In genomic region chr4:48127882-48128394, GRCh38 we compare ENCODE assay signal across 1 cellular context.
A peak's percentile ranks its signal among the peaks of the same experiment; 100 is the strongest.
TF ChIP-seq lines count a peak whose summit lies in the region.

No MANE protein-coding gene starts in this region.

TF ChIP-seq in K562, 482 proteins besides CTCF, POLR2A, EP300 and RAD21 (continued from another document):
- peak; percentile 78; the same call in 1 of the 2 replicates for TF ChIP-seq MEF2A (IDR thresholded peaks at IDR 0.05; ENCODE audit: control insufficient read depth, low read depth, low read length)
- TF ChIP-seq CXXC5 (CRISPR knock-in tag; IDR thresholded peaks at IDR 0.05) = peak; percentile 50
- TF ChIP-seq MAX (CRISPR knock-in tag; IDR thresholded peaks at IDR 0.05) = peak; percentile 83
- TF ChIP-seq MGA (IDR thresholded peaks at IDR 0.05) = peak; percentile 77
- TF ChIP-seq FOXP1 (CRISPR knock-in tag; IDR thresholded peaks at IDR 0.05) = 0 out of 2 replicates have a peak, but pooled peaks have one; percentile 12
- TF ChIP-seq DPF2 (IDR thresholded peaks at IDR 0.05) = 0 out of 2 replicates have a peak, but pooled peaks have one; percentile 12
- 0 out of 2 replicates have a peak, but pooled peaks have one; percentile 42 for TF ChIP-seq E2F1 (CRISPR knock-in tag; IDR thresholded peaks at IDR 0.05)
- 0 out of 2 replicates have a peak, but pooled peaks have one; percentile 5 for TF ChIP-seq TEAD4 (IDR thresholded peaks at IDR 0.05; ENCODE audit: low read length)
- TF ChIP-seq TEAD4 (CRISPR knock-in tag; IDR thresholded peaks at IDR 0.05; ENCODE audit: borderline replicate concordance) = no peak
- TF ChIP-seq USF1 (CRISPR knock-in tag; IDR thresholded peaks at IDR 0.05) = 0 out of 2 replicates have a peak, but pooled peaks have one; percentile 1
- TF ChIP-seq ZNF431 (CRISPR knock-in tag; IDR thresholded peaks at IDR 0.05) = peak; percentile 48; the same call in 1 of the 2 replicates
- TF ChIP-seq SMC3 (conservative IDR thresholded peaks at IDR 0.05; ENCODE audit: insufficient read depth, low read depth, low read length) = peak; percentile 80
- no peak for TF ChIP-seq ZNF766 (CRISPR knock-in tag; conservative IDR thresholded peaks at IDR 0.05)
- TF ChIP-seq JUND (IDR thresholded peaks at IDR 0.05; ENCODE audit: borderline replicate concordance, low read depth, low read length) = no peak
- TF ChIP-seq JUND (tag; IDR thresholded peaks at IDR 0.05; ENCODE audit: borderline replicate concordance, low read depth, low read length) = peak; percentile 11; the same call in 1 of the 3 replicates
